In genomic region chr11:31366795-31367194, GRCh38 we compare ENCODE assay signal across 1 cellular context.
TF ChIP-seq lines count a peak whose summit lies in the region.

No MANE protein-coding gene starts in this region.

TF ChIP-seq in WTC11, 78 proteins besides CTCF, POLR2A, EP300 and RAD21 (continued from another document):
- no peak for TF ChIP-seq ATF6 (CRISPR knock-in tag; IDR thresholded peaks at IDR 0.05)
- TF ChIP-seq NR3C1 (CRISPR knock-in tag; conservative IDR thresholded peaks at IDR 0.05; ENCODE audit: low read depth) = no peak
- no peak for TF ChIP-seq ZNF263 (CRISPR knock-in tag; IDR thresholded peaks at IDR 0.05; ENCODE audit: low read depth)
- no peak for TF ChIP-seq ZNF416 (CRISPR knock-in tag; IDR thresholded peaks at IDR 0.05)
